Comparison of ENCODE assay signal across 30 cellular contexts in the genomic region with DNA sequence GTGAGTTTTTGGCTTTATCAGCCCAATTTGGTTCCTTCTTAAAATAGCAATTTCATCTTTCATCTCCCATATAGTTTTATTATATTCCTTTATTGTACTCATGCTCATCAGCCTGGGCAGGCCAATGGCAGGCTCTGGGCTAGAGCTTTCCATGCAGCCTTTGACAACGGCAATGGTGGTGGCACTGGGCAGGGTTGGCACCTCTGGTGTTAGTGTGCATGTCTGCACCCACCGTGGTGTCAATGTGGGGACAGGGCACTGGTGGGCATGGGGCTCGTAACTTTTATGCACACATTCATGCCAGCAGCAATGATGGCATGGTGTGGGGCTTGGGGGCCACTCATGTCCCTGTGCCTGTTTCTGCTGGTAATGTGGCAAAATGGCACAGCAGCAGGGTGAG.
"Had no signal": no experiment of that assay in that cellular context is flagged by ENCODE, and none has a peak within 500 bp of the region (broad histone marks: within the 10 kb centered on the region; RNA-seq: fewer than 3 reads in every experiment).

No MANE protein-coding gene starts in this region.

- ATAC-seq: activated CD8-positive, alpha-beta T cell treated with anti-CD3 and anti-CD28 coated beads for 36 hours; activated T-cell treated with anti-CD3 and anti-CD28 coated beads, Interleukin-2, amount 50 U/mL, for 4 hours; activated T-helper 17 cell treated with anti-CD3 and anti-CD28 coated beads, Interleukin-2, amount 50 U/mL, for 72 hours; effector memory CD8-positive, alpha-beta T cell; foreskin keratinocyte; gastrocnemius medialis had no signal

- H3K36me3 Mint-ChIP-seq: activated naive CD8-positive, alpha-beta T cell had no signal

- FAIRE-seq: astrocyte, bronchial epithelial cell, colon had no signal

- H3K4me3 Mint-ChIP-seq: activated CD4-positive, alpha-beta T cell treated with anti-CD3 and anti-CD28 coated beads, Interleukin-2, amount 10 ng/mL, durations not matched to agents 7 days and 5 days; activated CD8-positive, alpha-beta T cell treated with anti-CD3 and anti-CD28 coated beads for 36 hours; activated naive CD8-positive, alpha-beta T cell; activated T-cell treated with anti-CD3 and anti-CD28 coated beads, Interleukin-2, amount 50 U/mL, for 4 hours; activated T-helper 17 cell treated with anti-CD3 and anti-CD28 coated beads, Interleukin-2, amount 50 U/mL, for 72 hours; central memory CD8-positive, alpha-beta T cell; effector memory CD8-positive, alpha-beta T cell had no signal

- H3K27ac Mint-ChIP-seq: activated CD4-positive, alpha-beta T cell treated with anti-CD3 and anti-CD28 coated beads, Interleukin-2, amount 10 ng/mL, durations not matched to agents 7 days and 5 days; activated CD8-positive, alpha-beta T cell treated with anti-CD3 and anti-CD28 coated beads for 36 hours; activated naive CD8-positive, alpha-beta T cell; activated T-helper 17 cell treated with anti-CD3 and anti-CD28 coated beads, Interleukin-2, amount 50 U/mL, for 72 hours; effector memory CD8-positive, alpha-beta T cell had no signal

- H3K4me1 ChIP-seq: esophagus muscularis mucosa, foreskin keratinocyte, gastrocnemius medialis had no signal

- H3K4me1 Mint-ChIP-seq: activated CD4-positive, alpha-beta T cell treated with anti-CD3 and anti-CD28 coated beads, Interleukin-2, amount 10 ng/mL, durations not matched to agents 7 days and 5 days; activated T-helper 17 cell treated with anti-CD3 and anti-CD28 coated beads, Interleukin-2, amount 50 U/mL, for 72 hours; central memory CD8-positive, alpha-beta T cell had no signal

- H3K27me3 Mint-ChIP-seq: activated CD4-positive, alpha-beta T cell treated with anti-CD3 and anti-CD28 coated beads, Interleukin-2, amount 10 ng/mL, durations not matched to agents 7 days and 5 days; activated CD8-positive, alpha-beta T cell treated with anti-CD3 and anti-CD28 coated beads for 36 hours; activated naive CD8-positive, alpha-beta T cell; activated T-helper 17 cell treated with anti-CD3 and anti-CD28 coated beads, Interleukin-2, amount 50 U/mL, for 72 hours; central memory CD8-positive, alpha-beta T cell; effector memory CD8-positive, alpha-beta T cell had no signal

- H3K27me3 ChIP-seq: brain microvascular endothelial cell, esophagus muscularis mucosa, foreskin keratinocyte, gastrocnemius medialis had no signal

- H3K9me3 ChIP-seq: esophagus muscularis mucosa, gastrocnemius medialis had no signal

- H3K36me3 ChIP-seq: brain microvascular endothelial cell, esophagus muscularis mucosa, gastrocnemius medialis had no signal

- H3K4me3 ChIP-seq: esophagus muscularis mucosa, gastrocnemius medialis had no signal

- H3K9me3 Mint-ChIP-seq: central memory CD8-positive, alpha-beta T cell had no signal

- H3K27ac ChIP-seq: brain microvascular endothelial cell, esophagus muscularis mucosa, foreskin keratinocyte, gastrocnemius medialis had no signal

- DNase-seq: activated CD4-positive, alpha-beta T cell treated with anti-CD3 and anti-CD28 coated beads for 4 hours; activated CD4-positive, alpha-beta T cell treated with anti-CD3 and anti-CD28 coated beads, Interleukin-2, amount 10 ng/mL, durations not matched to agents 7 days and 5 days; activated CD4-positive, alpha-beta T cell treated with anti-CD3 and anti-CD28 coated beads, Interleukin-2, amount 50 U/mL, for 48 hours; activated CD4-positive, CD25-positive, alpha-beta regulatory T cell; activated CD4-positive, CD25-positive, alpha-beta regulatory T cell treated with anti-CD3 and anti-CD28 coated beads, Interleukin-2, amount 50 U/mL, for 72 hours; activated CD8-positive, alpha-beta memory T cell treated with anti-CD3 and anti-CD28 coated beads for 24 hours; activated CD8-positive, alpha-beta T cell treated with anti-CD3 and anti-CD28 coated beads for 36 hours; activated effector memory CD4-positive, alpha-beta T cell treated with Interleukin-2 at 50 U/mL for 16 hours; activated gamma-delta T cell treated with Interleukin-2 at 50 U/mL for 16 hours; activated naive CD4-positive, alpha-beta T cell treated with anti-CD3 and anti-CD28 coated beads, Interleukin-2, amount 50 U/mL, for 16 hours; activated naive CD4-positive, alpha-beta T cell treated with Interleukin-2 at 50 U/mL for 16 hours; activated T-cell treated with anti-CD3 and anti-CD28 coated beads, Interleukin-2, amount 50 U/mL, for 4 hours; amniotic stem cell; anterior cingulate cortex; brain microvascular endothelial cell; cortex of kidney; dermis blood vessel endothelial cell; effector CD4-positive, alpha-beta T cell; effector memory CD8-positive, alpha-beta T cell; erythroblast; foreskin keratinocyte; gastrocnemius medialis; T-helper 2 cell had no signal
